In the genomic region with DNA sequence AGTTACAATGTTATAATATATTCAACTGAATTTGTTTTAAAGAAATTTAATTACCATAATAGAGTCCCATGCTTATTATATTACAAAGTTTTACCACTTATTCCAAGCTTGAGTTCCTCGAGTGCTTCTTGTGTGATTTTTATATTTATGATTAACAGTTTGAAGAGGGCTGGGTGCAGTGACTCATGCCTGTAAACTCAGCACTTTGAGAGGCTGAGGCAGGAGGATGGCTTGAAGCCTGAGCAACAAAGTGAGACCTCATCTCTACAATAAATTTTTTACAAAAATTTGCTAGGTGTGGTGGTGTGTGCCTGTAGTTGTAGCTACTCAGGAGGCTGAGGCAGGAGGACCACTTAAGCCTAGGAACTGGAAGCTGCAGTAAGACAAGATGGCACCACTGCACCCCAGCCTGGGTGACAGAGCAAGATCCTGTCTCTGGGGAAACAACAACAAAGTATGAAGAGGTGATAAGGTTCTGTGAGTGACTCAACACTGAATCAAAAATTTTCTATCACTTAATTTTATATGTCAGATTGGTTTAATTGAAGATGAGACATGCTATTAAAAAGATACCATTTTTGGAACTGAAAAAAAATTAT, we compare ENCODE assay signal across 22 cellular contexts. TPM values are rescaled to one million over a fixed set of nuclear protein-coding genes. Genes with fewer than 3 reads are reported as not detected.
DNase-seq lines count a peak whose midpoint lies in the region; ATAC-seq and TF ChIP-seq lines count a peak whose summit lies in the region.
"Had no signal": no experiment of that assay in that cellular context is flagged by ENCODE, and none has a peak within 500 bp of the region (broad histone marks: within the 10 kb centered on the region; RNA-seq: fewer than 3 reads in every experiment).

No MANE protein-coding gene starts in this region.

- H3K36me3 ChIP-seq in PC-3 (ENCODE audit: low read depth, low read length) (peaks cover 7% of the 10 kb centered on the region; the same call in 1 of the 2 replicates), upper lobe of right lung (peaks cover 25% of the 10 kb centered on the region)
- H3K36me3 ChIP-seq: colonic mucosa had no signal

- no peak for TF ChIP-seq CTCF in activated CD8-positive, alpha-beta T cell treated with anti-CD3 and anti-CD28 coated beads for 36 hours (IDR thresholded peaks at IDR 0.05)
- TF ChIP-seq CTCF in PC-3 (conservative IDR thresholded peaks at IDR 0.05; ENCODE audit: low read depth, low read length), result no peak
- TF ChIP-seq CTCF in upper lobe of right lung (IDR thresholded peaks at IDR 0.05), result no peak

- no peak for ATAC-seq in activated CD8-positive, alpha-beta T cell treated with anti-CD3 and anti-CD28 coated beads for 36 hours
- no peak for ATAC-seq in activated CD8-positive, alpha-beta T cell treated with anti-CD3 and anti-CD28 coated beads, Interleukin-2, amount 10 ng/mL, durations not matched to agents 7 days and 5 days
- ATAC-seq in PC-3 (peak; percentile 61), upper lobe of right lung (peak; percentile 36), GM18505 (IDR thresholded peaks at IDR 0.05; ENCODE audit: unreplicated experiment) (no peak), HG02610 (IDR thresholded peaks at IDR 0.05; ENCODE audit: unreplicated experiment) (no peak)
- ATAC-seq: activated naive CD4-positive, alpha-beta T cell treated with anti-CD3 and anti-CD28 coated beads, Interleukin-2, amount 50 U/mL, for 72 hours had no signal

- H3K27ac Mint-ChIP-seq in activated CD8-positive, alpha-beta T cell treated with anti-CD3 and anti-CD28 coated beads for 36 hours, result peak overlapping the region; percentile 11
- H3K27ac Mint-ChIP-seq in activated CD8-positive, alpha-beta T cell treated with anti-CD3 and anti-CD28 coated beads, Interleukin-2, amount 10 ng/mL, durations not matched to agents 7 days and 5 days, result no peak overlapping the region
- H3K27ac Mint-ChIP-seq: H9, mesothelial cell of epicardium, nephron progenitor cell had no signal

- POLR2A ChIA-PET in activated CD8-positive, alpha-beta T cell treated with anti-CD3 and anti-CD28 coated beads for 36 hours (lab: Charles Lee), result no interaction called here
- POLR2A ChIA-PET in activated CD8-positive, alpha-beta T cell treated with anti-CD3 and anti-CD28 coated beads, Interleukin-2, amount 10 ng/mL, durations not matched to agents 7 days and 5 days (lab: Charles Lee), result no interaction called here
- POLR2A ChIA-PET in PC-3 (lab: Charles Lee; ENCODE audit: unreplicated experiment), result no interaction called here

- H3K4me3 ChIP-seq in PC-3 (ENCODE audit: low read length), result no peak overlapping the region
- no peak overlapping the region for H3K4me3 ChIP-seq in upper lobe of right lung
- H3K4me3 ChIP-seq: colonic mucosa, upper lobe of left lung had no signal

- H3K27ac ChIP-seq in PC-3 (ENCODE audit: low read length) (no peak overlapping the region), upper lobe of right lung (no peak overlapping the region)
- H3K27ac ChIP-seq: C4-2B, colonic mucosa, upper lobe of left lung had no signal

- H4K20me1 ChIP-seq in PC-3 (ENCODE audit: low read length), result no peaks in the 10 kb centered on the region

- H3K27me3 ChIP-seq in PC-3 (ENCODE audit: low read length) (no peaks in the 10 kb centered on the region), upper lobe of right lung (no peaks in the 10 kb centered on the region)
- H3K27me3 ChIP-seq: colonic mucosa, upper lobe of left lung had no signal

- no peaks in the 10 kb centered on the region for H3K27me3 Mint-ChIP-seq in activated CD8-positive, alpha-beta T cell treated with anti-CD3 and anti-CD28 coated beads for 36 hours
- no peaks in the 10 kb centered on the region for H3K27me3 Mint-ChIP-seq in activated CD8-positive, alpha-beta T cell treated with anti-CD3 and anti-CD28 coated beads, Interleukin-2, amount 10 ng/mL, durations not matched to agents 7 days and 5 days (ENCODE audit: low read depth)

- TF ChIP-seq POLR2A in erythroblast (IDR thresholded peaks at IDR 0.05; ENCODE audit: low read length), result no peak
- no peak for TF ChIP-seq POLR2A in GM18505 (IDR thresholded peaks at IDR 0.05; ENCODE audit: borderline replicate concordance, extremely low read depth, insufficient read depth, insufficient read length)

- peaks cover 17% of the 10 kb centered on the region for H3K4me1 Mint-ChIP-seq in activated CD8-positive, alpha-beta T cell treated with anti-CD3 and anti-CD28 coated beads for 36 hours (ENCODE audit: low read depth)
- H3K4me1 Mint-ChIP-seq in activated CD8-positive, alpha-beta T cell treated with anti-CD3 and anti-CD28 coated beads, Interleukin-2, amount 10 ng/mL, durations not matched to agents 7 days and 5 days (ENCODE audit: low read depth), result peaks cover 12% of the 10 kb centered on the region
- H3K4me1 Mint-ChIP-seq: H9, mesothelial cell of epicardium, nephron progenitor cell had no signal

- H3K36me3 Mint-ChIP-seq in activated CD8-positive, alpha-beta T cell treated with anti-CD3 and anti-CD28 coated beads for 36 hours (ENCODE audit: low read depth), result peaks cover 21% of the 10 kb centered on the region
- H3K36me3 Mint-ChIP-seq in activated CD8-positive, alpha-beta T cell treated with anti-CD3 and anti-CD28 coated beads, Interleukin-2, amount 10 ng/mL, durations not matched to agents 7 days and 5 days (ENCODE audit: low read depth), result peaks cover 43% of the 10 kb centered on the region

- no peaks in the 10 kb centered on the region for H3K9me3 Mint-ChIP-seq in activated CD8-positive, alpha-beta T cell treated with anti-CD3 and anti-CD28 coated beads for 36 hours
- no peaks in the 10 kb centered on the region for H3K9me3 Mint-ChIP-seq in activated CD8-positive, alpha-beta T cell treated with anti-CD3 and anti-CD28 coated beads, Interleukin-2, amount 10 ng/mL, durations not matched to agents 7 days and 5 days (ENCODE audit: insufficient read depth)
- H3K9me3 Mint-ChIP-seq: activated naive CD4-positive, alpha-beta T cell treated with anti-CD3 and anti-CD28 coated beads, Interleukin-2, amount 50 U/mL, for 72 hours; H9; mesothelial cell of epicardium; nephron progenitor cell had no signal

- H3K4me2 ChIP-seq in PC-3 (ENCODE audit: low read length), result no peak overlapping the region

- no peaks in the 10 kb centered on the region for H3F3A ChIP-seq in PC-3 (ENCODE audit: low read length, unreplicated experiment)

- H3K9me2 ChIP-seq in PC-3 (replicated peaks; ENCODE audit: low read length), result no peaks in the 10 kb centered on the region

- CTCF ChIA-PET in activated CD8-positive, alpha-beta T cell treated with anti-CD3 and anti-CD28 coated beads for 36 hours (lab: Charles Lee), result interaction anchor here (0.7 kb wide), 1 partner anchor 9 kb away, joined by 4 read pairs; the partner anchor contains the start of gene POC5
- CTCF ChIA-PET in activated CD8-positive, alpha-beta T cell treated with anti-CD3 and anti-CD28 coated beads, Interleukin-2, amount 10 ng/mL, durations not matched to agents 7 days and 5 days (lab: Charles Lee), result no interaction called here
- CTCF ChIA-PET in PC-3 (lab: Charles Lee), result no interaction called here

- H3K4me3 Mint-ChIP-seq in activated CD8-positive, alpha-beta T cell treated with anti-CD3 and anti-CD28 coated beads for 36 hours, result no peak overlapping the region
- H3K4me3 Mint-ChIP-seq in activated CD8-positive, alpha-beta T cell treated with anti-CD3 and anti-CD28 coated beads, Interleukin-2, amount 10 ng/mL, durations not matched to agents 7 days and 5 days, result no peak overlapping the region
- H3K4me3 Mint-ChIP-seq: H9, mesothelial cell of epicardium, nephron progenitor cell had no signal

- H3K79me2 ChIP-seq in PC-3 (ENCODE audit: low read length), result peaks cover 20% of the 10 kb centered on the region

- no peak overlapping the region for H2AFZ ChIP-seq in PC-3 (ENCODE audit: low read length)

- no peak overlapping the region for H3K9ac ChIP-seq in PC-3 (ENCODE audit: low read length)

- intact Hi-C loops in activated CD8-positive, alpha-beta T cell treated with anti-CD3 and anti-CD28 coated beads for 36 hours (cut with micrococcal nuclease), result no loop called here
- intact Hi-C loops in PC-3 (cut with micrococcal nuclease) (no loop called here), upper lobe of right lung (cut with DNase I) (no loop called here)

- no TSS peak for BruUV-seq in PC-3 (replicated peaks; lab: Mats Ljungman, UMichigan)

- H3K9me3 ChIP-seq in PC-3 (ENCODE audit: low read length), result no peaks in the 10 kb centered on the region
- H3K9me3 ChIP-seq in upper lobe of right lung, result no peaks in the 10 kb centered on the region
- H3K9me3 ChIP-seq: colonic mucosa, upper lobe of left lung had no signal

- H3K4me1 ChIP-seq in PC-3 (ENCODE audit: insufficient read depth, low read length) (no peaks in the 10 kb centered on the region), upper lobe of right lung (no peaks in the 10 kb centered on the region)
- H3K4me1 ChIP-seq: colonic mucosa, upper lobe of left lung had no signal

- no peak for DNase-seq in activated CD8-positive, alpha-beta T cell treated with anti-CD3 and anti-CD28 coated beads for 36 hours
- no peak for DNase-seq in activated CD8-positive, alpha-beta T cell treated with anti-CD3 and anti-CD28 coated beads, Interleukin-2, amount 10 ng/mL, durations not matched to agents 7 days and 5 days
- DNase-seq in PC-3, result peak; percentile 31
- DNase-seq in erythroblast (lab: John Stamatoyannopoulos, UW), result peak; percentile 61 to 77
- no peak for DNase-seq in upper lobe of right lung
- DNase-seq in stimulated activated CD4-positive, alpha-beta T cell treated with anti-CD3 and anti-CD28 coated beads, Interleukin-4, amount 100 ng/mL, for 4 hours, result no peak
- DNase-seq: activated CD4-positive, alpha-beta T cell treated with anti-CD3 and anti-CD28 coated beads, Interleukin-2, amount 50 U/mL, for 48 hours; activated T-cell treated with anti-CD3 and anti-CD28 coated beads, Interleukin-2, amount 50 U/mL, for 48 hours; colonic mucosa; DMS 273 treated with DMSO at 0.1 percent for 48 hours; H9; NCI-H2029; NCI-H446 treated with DMSO at 0.1 percent for 48 hours; nephron progenitor cell; posterior cingulate gyrus; stimulated activated CD4-positive, alpha-beta T cell treated with anti-CD3 and anti-CD28 coated beads, Interleukin-4, amount 100 ng/mL, for 1 hour had no signal

RNA-seq across cellular contexts. Expression of gene POC5, which starts 9.2 kb away (rescaled TPM):
- total RNA-seq in activated CD8-positive, alpha-beta T cell treated with anti-CD3 and anti-CD28 coated beads for 36 hours, result 10 to 100 TPM; 14.5 to 15.7 TPM
- total RNA-seq in activated CD8-positive, alpha-beta T cell treated with anti-CD3 and anti-CD28 coated beads, Interleukin-2, amount 10 ng/mL, durations not matched to agents 7 days and 5 days, result 10 to 100 TPM; 21.3 to 23.9 TPM
- total RNA-seq in PC-3 (2014; rRNA removed) (8.1 and 9.7 TPM in 2 replicates), upper lobe of right lung (9.1 TPM)

Comparison
In these comparisons a context has a peak if more than half of its experiments do, and no peak if none do; other contexts are left out.
1. ATAC-seq: peak in PC-3 (single experiment) and upper lobe of right lung (single experiment); none in activated CD8-positive, alpha-beta T cell treated with anti-CD3 and anti-CD28 coated beads for 36 hours (single experiment), activated CD8-positive, alpha-beta T cell treated with anti-CD3 and anti-CD28 coated beads, Interleukin-2, amount 10 ng/mL, durations not matched to agents 7 days and 5 days (single experiment), GM18505 (single experiment) and HG02610 (single experiment).
2. DNase-seq: peak in PC-3 (single experiment) and erythroblast (2 of 2); none in activated CD8-positive, alpha-beta T cell treated with anti-CD3 and anti-CD28 coated beads for 36 hours (single experiment), activated CD8-positive, alpha-beta T cell treated with anti-CD3 and anti-CD28 coated beads, Interleukin-2, amount 10 ng/mL, durations not matched to agents 7 days and 5 days (single experiment), upper lobe of right lung (single experiment) and stimulated activated CD4-positive, alpha-beta T cell treated with anti-CD3 and anti-CD28 coated beads, Interleukin-4, amount 100 ng/mL, for 4 hours (0 of 2).